In the genomic region with DNA sequence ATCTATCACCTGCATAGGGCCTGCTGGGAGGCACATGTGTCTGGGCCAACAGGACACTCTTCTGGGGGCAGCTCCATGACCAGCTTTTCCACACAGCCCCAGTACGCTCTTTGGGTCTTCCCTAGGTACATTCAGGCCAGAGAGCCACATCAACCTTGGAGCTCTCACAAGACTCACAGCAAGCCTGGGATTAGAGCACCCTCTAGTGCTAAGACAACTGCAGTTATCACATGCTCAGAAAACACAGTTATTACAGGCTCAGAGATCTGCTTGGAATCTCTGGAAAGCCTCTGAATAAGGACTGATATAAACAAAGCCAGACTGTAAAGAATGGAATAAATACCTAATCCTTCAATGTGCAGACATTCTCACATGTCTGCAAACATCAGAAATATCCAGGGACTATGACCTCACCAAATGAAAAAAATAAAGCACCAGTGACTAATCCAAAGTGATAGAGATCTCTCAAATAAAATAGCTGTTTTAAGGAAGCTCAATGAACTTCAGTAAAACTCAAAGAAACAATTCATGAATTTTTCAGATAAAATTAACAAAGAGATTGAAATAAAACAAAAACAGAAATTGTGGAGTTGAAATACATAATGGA, we compare ENCODE assay signal across 8 cellular contexts.
DNase-seq lines count a peak whose midpoint lies in the region; ATAC-seq and TF ChIP-seq lines count a peak whose summit lies in the region.

No MANE protein-coding gene starts in this region.

- no peak overlapping the region for H2AFZ ChIP-seq in PC-3 (ENCODE audit: low read length)

- no peaks in the 10 kb centered on the region for H3K79me2 ChIP-seq in PC-3 (ENCODE audit: low read length)

- intact Hi-C loops in PC-3 (cut with micrococcal nuclease) = loop anchor here (5.0 kb wide), 2 partner anchors 691 to 706 kb away; no protein-coding TSS in a partner anchor

- no peaks in the 10 kb centered on the region for H3K9me3 ChIP-seq in PC-3 (ENCODE audit: low read length)

- H3F3A ChIP-seq in PC-3 (ENCODE audit: low read length, unreplicated experiment) = no peaks in the 10 kb centered on the region

- CTCF ChIA-PET in PC-3 (lab: Charles Lee) = interaction anchor here (0.6 to 1.6 kb wide), 6 partner anchors 12 to 707 kb away, joined by 3 to 7 read pairs (median 4); no protein-coding TSS in a partner anchor

- TF ChIP-seq POLR2A in erythroblast (IDR thresholded peaks at IDR 0.05; ENCODE audit: low read length) = no peak

- no peaks in the 10 kb centered on the region for H3K36me3 ChIP-seq in PC-3 (ENCODE audit: low read depth, low read length)

- POLR2A ChIA-PET in PC-3 (lab: Charles Lee; ENCODE audit: unreplicated experiment) = interaction anchor here (0.6 kb wide), 1 partner anchor 42 kb away, joined by 4 read pairs; no protein-coding TSS in a partner anchor

- no peaks in the 10 kb centered on the region for H4K20me1 ChIP-seq in PC-3 (ENCODE audit: low read length)

- H3K9ac ChIP-seq in PC-3 (ENCODE audit: low read length) = no peak overlapping the region

- H3K27me3 ChIP-seq in PC-3 (ENCODE audit: low read length) = no peaks in the 10 kb centered on the region

- no peak overlapping the region for H3K4me3 ChIP-seq in PC-3 (ENCODE audit: low read length)

- ATAC-seq in HG03342 (IDR thresholded peaks at IDR 0.05; ENCODE audit: unreplicated experiment) (peak; percentile 78), PC-3 (peak; percentile 62)

- DNase-seq in AG08396 (ENCODE audit: low spot score) = peak; percentile 27
- DNase-seq in PC-3 = peak; percentile 67
- peak; percentile 38 to 50 for DNase-seq in erythroblast (lab: John Stamatoyannopoulos, UW)
- peak; percentile 15 for DNase-seq in smooth muscle cell of the brain vasculature (ENCODE audit: low read depth, low spot score)
- no peak for DNase-seq in NCI-H510A (lab: John Stamatoyannopoulos, UW)
- no peak for DNase-seq in cortex of kidney (lab: John Stamatoyannopoulos, UW)

- TF ChIP-seq CTCF in GM12873 (IDR thresholded peaks at IDR 0.05; ENCODE audit: insufficient read depth, low read depth, low read length, missing control alignments) (peak; percentile 80), PC-3 (conservative IDR thresholded peaks at IDR 0.05; ENCODE audit: low read depth, low read length) (peak; percentile 74)

- H3K4me1 ChIP-seq in PC-3 (ENCODE audit: insufficient read depth, low read length) = no peaks in the 10 kb centered on the region

- no peak overlapping the region for H3K4me2 ChIP-seq in PC-3 (ENCODE audit: low read length)

- no peaks in the 10 kb centered on the region for H3K9me2 ChIP-seq in PC-3 (replicated peaks; ENCODE audit: low read length)

- no TSS peak for BruUV-seq in PC-3 (replicated peaks; lab: Mats Ljungman, UMichigan)

- H3K27ac ChIP-seq in PC-3 (ENCODE audit: low read length) = no peak overlapping the region

Comparison
In these comparisons a context has a peak if more than half of its experiments do, and no peak if none do; other contexts are left out.
1. DNase-seq: peak in AG08396 (single experiment), PC-3 (single experiment), erythroblast (2 of 2) and smooth muscle cell of the brain vasculature (single experiment); none in NCI-H510A (single experiment) and cortex of kidney (single experiment).